18 cellular contexts compared by ENCODE assay signal in the genomic region with DNA sequence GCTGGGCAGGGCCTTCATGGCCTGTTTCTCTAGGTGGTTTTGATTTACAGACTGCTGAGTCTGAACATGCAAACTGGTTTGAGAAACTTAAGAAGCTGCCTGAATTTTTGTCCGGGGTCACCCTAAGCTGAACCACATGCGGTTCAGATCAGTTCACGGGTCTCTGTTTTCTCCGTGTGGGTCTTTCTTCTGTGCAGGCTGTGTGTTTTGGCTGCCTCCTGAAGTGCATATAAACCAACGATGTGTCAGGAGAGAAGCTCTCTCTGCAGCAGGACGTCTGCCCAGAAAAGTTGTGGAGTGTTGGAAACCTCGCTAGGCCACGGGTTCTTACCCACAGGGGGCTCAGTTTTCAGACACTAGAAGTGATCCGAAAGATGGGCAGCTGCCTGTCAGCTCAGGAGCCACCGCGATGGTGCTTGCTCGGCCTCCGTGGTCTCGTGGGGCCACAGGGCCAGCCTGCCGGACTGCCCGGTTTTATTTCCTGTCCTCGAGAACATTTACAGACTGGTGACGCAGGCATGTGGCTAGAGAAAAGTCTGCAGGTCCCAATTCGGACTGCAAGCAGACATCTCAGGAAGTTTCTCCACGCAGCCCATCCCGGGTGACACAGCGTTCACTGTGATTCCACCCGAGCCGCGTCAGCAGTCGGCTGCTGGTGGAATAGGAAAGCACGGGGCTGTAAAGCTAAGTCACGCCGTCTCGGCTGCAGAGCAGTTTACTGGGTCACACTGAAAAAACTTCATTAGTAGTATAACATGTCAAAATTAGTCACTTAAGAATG.
"Had no signal": no experiment of that assay in that cellular context is flagged by ENCODE, and none has a peak within 500 bp of the region (broad histone marks: within the 10 kb centered on the region; RNA-seq: fewer than 3 reads in every experiment).

No MANE protein-coding gene starts in this region.

- H3K36me3 ChIP-seq: colonic mucosa, spleen, thoracic aorta, upper lobe of left lung had no signal

- H3K4me1 Mint-ChIP-seq: activated naive CD8-positive, alpha-beta T cell treated with anti-CD3 and anti-CD28 coated beads for 36 hours had no signal

- H3K36me3 Mint-ChIP-seq: activated naive CD8-positive, alpha-beta T cell treated with anti-CD3 and anti-CD28 coated beads for 36 hours had no signal

- H3K27me3 ChIP-seq: colonic mucosa, upper lobe of left lung had no signal

- ATAC-seq: left ventricle myocardium superior had no signal

- H3K9me3 ChIP-seq: colonic mucosa, spleen, thoracic aorta, upper lobe of left lung had no signal

- H3K4me3 ChIP-seq: colonic mucosa, thoracic aorta had no signal

- H3K27ac Mint-ChIP-seq: activated naive CD8-positive, alpha-beta T cell treated with anti-CD3 and anti-CD28 coated beads for 36 hours; activated T-helper 2 cell treated with anti-CD3 and anti-CD28 coated beads, Interferon-gamma antibody, Interleukin-2, Interleukin-4, amounts not matched to agents 10 μg/mL and 5 μg/mL and 100 μg/mL, durations not matched to agents 14 hours and 24 hours and 36 hours; nephron had no signal

- H3K9me3 Mint-ChIP-seq: activated naive CD8-positive, alpha-beta T cell treated with anti-CD3 and anti-CD28 coated beads for 36 hours; activated T-helper 2 cell treated with anti-CD3 and anti-CD28 coated beads, Interferon-gamma antibody, Interleukin-2, Interleukin-4, amounts not matched to agents 10 μg/mL and 5 μg/mL and 100 μg/mL, durations not matched to agents 14 hours and 24 hours and 36 hours; nephron had no signal

- H3K4me1 ChIP-seq: colonic mucosa, spleen, upper lobe of left lung had no signal

- DNase-seq: activated CD4-positive, alpha-beta T cell treated with anti-CD3 and anti-CD28 coated beads for 1 hour; activated naive CD4-positive, alpha-beta T cell; activated naive CD8-positive, alpha-beta T cell treated with anti-CD3 and anti-CD28 coated beads for 36 hours; activated T-cell treated with anti-CD3 and anti-CD28 coated beads, Interleukin-2, amount 50 U/mL, for 1 hour; colonic mucosa; foreskin fibroblast; kidney; left ventricle myocardium superior; mesenchymal stem cell; nucleus accumbens; spleen; stimulated activated CD4-positive, alpha-beta T cell treated with anti-CD3 and anti-CD28 coated beads, Interleukin-4, amount 100 ng/mL, for 1 hour; stimulated activated naive CD4-positive, alpha-beta T cell had no signal

- H3K27ac ChIP-seq: colonic mucosa, epithelial cell of prostate, spleen, thoracic aorta had no signal

- H3K4me3 Mint-ChIP-seq: activated naive CD8-positive, alpha-beta T cell treated with anti-CD3 and anti-CD28 coated beads for 36 hours; nephron had no signal
